Comparison of ENCODE assay signal across 30 cellular contexts in the genomic region with DNA sequence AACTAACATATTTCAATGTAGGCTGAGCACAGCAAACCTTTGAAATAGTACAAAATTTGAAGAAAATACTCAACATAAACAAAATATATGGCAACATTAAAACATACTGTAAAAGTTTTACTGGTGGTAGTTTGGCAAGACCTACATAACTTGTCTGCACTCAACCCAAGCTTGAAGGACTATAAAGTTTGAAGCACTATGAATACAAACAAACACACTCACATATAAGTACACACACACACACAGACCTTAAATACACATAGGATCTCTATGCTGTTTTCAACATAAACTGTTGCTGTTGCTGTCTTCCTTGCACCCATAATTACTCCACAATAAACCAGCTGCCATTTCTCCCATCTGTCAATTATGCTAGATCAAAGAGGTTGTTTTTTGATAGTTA.
"Had no signal": no experiment of that assay in that cellular context is flagged by ENCODE, and none has a peak within 500 bp of the region (broad histone marks: within the 10 kb centered on the region; RNA-seq: fewer than 3 reads in every experiment).

No MANE protein-coding gene starts in this region.

- H3K9me3 Mint-ChIP-seq: activated B cell treated with CpG ODN at 0.5 μM for 24 hours; activated CD8-positive, alpha-beta T cell treated with anti-CD3 and anti-CD28 coated beads for 36 hours; activated naive CD4-positive, alpha-beta T cell treated with anti-CD3 and anti-CD28 coated beads for 36 hours; activated naive CD4-positive, alpha-beta T cell treated with anti-CD3 and anti-CD28 coated beads, Interleukin-2, amount 50 U/mL, for 24 hours; activated naive CD8-positive, alpha-beta T cell treated with anti-CD3 and anti-CD28 coated beads for 36 hours; activated naive CD8-positive, alpha-beta T cell treated with anti-CD3 and anti-CD28 coated beads, Interleukin-2, amount 50 U/mL, for 24 hours; activated T-cell treated with anti-CD3 and anti-CD28 coated beads, Interleukin-2, amount 50 U/mL, for 4 hours; activated T-helper 17 cell treated with anti-CD3 and anti-CD28 coated beads, Interleukin-2, amount 50 U/mL, for 72 hours; brain had no signal

- H3K4me3 ChIP-seq: adrenal gland, ascending aorta, breast epithelium, cardiac muscle cell, colonic mucosa, esophagus squamous epithelium, gastroesophageal sphincter, heart right ventricle had no signal

- H3K27me3 Mint-ChIP-seq: activated B cell treated with CpG ODN at 0.5 μM for 24 hours; activated CD8-positive, alpha-beta T cell treated with anti-CD3 and anti-CD28 coated beads for 36 hours; activated naive CD4-positive, alpha-beta T cell treated with anti-CD3 and anti-CD28 coated beads, Interleukin-2, amount 50 U/mL, for 24 hours; activated naive CD8-positive, alpha-beta T cell treated with anti-CD3 and anti-CD28 coated beads for 36 hours; activated naive CD8-positive, alpha-beta T cell treated with anti-CD3 and anti-CD28 coated beads, Interleukin-2, amount 50 U/mL, for 24 hours; activated T-helper 17 cell treated with anti-CD3 and anti-CD28 coated beads, Interleukin-2, amount 50 U/mL, for 72 hours had no signal

- H3K27me3 ChIP-seq: adrenal gland, ascending aorta, breast epithelium, cardiac muscle cell, colonic mucosa, esophagus squamous epithelium, gastroesophageal sphincter, heart right ventricle had no signal

- DNase-seq: activated B cell treated with CpG ODN at 0.5 μM for 24 hours; activated CD4-positive, alpha-beta T cell treated with anti-CD3 and anti-CD28 coated beads for 48 hours; activated CD4-positive, alpha-beta T cell treated with anti-CD3 and anti-CD28 coated beads, Interleukin-2, amount 50 U/mL, for 1 hour; activated CD4-positive, alpha-beta T cell treated with anti-CD3 and anti-CD28 coated beads, Interleukin-2, amount 50 U/mL, for 48 hours; activated CD8-positive, alpha-beta memory T cell treated with anti-CD3 and anti-CD28 coated beads for 24 hours; activated CD8-positive, alpha-beta T cell treated with anti-CD3 and anti-CD28 coated beads for 36 hours; activated effector memory CD4-positive, alpha-beta T cell treated with anti-CD3 and anti-CD28 coated beads, Interleukin-2, amount 50 U/mL, for 16 hours; activated naive CD4-positive, alpha-beta T cell treated with anti-CD3 and anti-CD28 coated beads for 36 hours; activated naive CD8-positive, alpha-beta T cell treated with anti-CD3 and anti-CD28 coated beads for 36 hours; activated naive CD8-positive, alpha-beta T cell treated with anti-CD3 and anti-CD28 coated beads, Interleukin-2, amount 50 U/mL, for 24 hours; activated T-cell treated with anti-CD3 and anti-CD28 coated beads, Interleukin-2, amount 50 U/mL, for 4 hours; adrenal gland; central memory CD4-positive, alpha-beta T cell; cerebellar nuclear complex; colonic mucosa; effector CD8-positive, alpha-beta T cell; esophagus squamous epithelium; foreskin melanocyte; heart right ventricle; T-helper 2 cell had no signal

- H3K4me3 Mint-ChIP-seq: activated B cell treated with CpG ODN at 0.5 μM for 24 hours; activated CD8-positive, alpha-beta T cell treated with anti-CD3 and anti-CD28 coated beads for 36 hours; activated naive CD4-positive, alpha-beta T cell treated with anti-CD3 and anti-CD28 coated beads for 36 hours; activated naive CD4-positive, alpha-beta T cell treated with anti-CD3 and anti-CD28 coated beads, Interleukin-2, amount 50 U/mL, for 24 hours; activated naive CD8-positive, alpha-beta T cell treated with anti-CD3 and anti-CD28 coated beads for 36 hours; activated naive CD8-positive, alpha-beta T cell treated with anti-CD3 and anti-CD28 coated beads, Interleukin-2, amount 50 U/mL, for 24 hours; activated T-cell treated with anti-CD3 and anti-CD28 coated beads, Interleukin-2, amount 50 U/mL, for 4 hours; activated T-helper 17 cell treated with anti-CD3 and anti-CD28 coated beads, Interleukin-2, amount 50 U/mL, for 72 hours; brain had no signal

- H3K36me3 Mint-ChIP-seq: brain had no signal

- ATAC-seq: activated CD4-positive, CD25-positive, alpha-beta regulatory T cell treated with anti-CD3 and anti-CD28 coated beads, Interleukin-2, amount 50 U/mL, for 24 hours; activated CD8-positive, alpha-beta T cell treated with anti-CD3 and anti-CD28 coated beads for 36 hours; activated naive CD8-positive, alpha-beta T cell treated with anti-CD3 and anti-CD28 coated beads, Interleukin-2, amount 50 U/mL, for 24 hours; activated T-cell treated with anti-CD3 and anti-CD28 coated beads, Interleukin-2, amount 50 U/mL, for 4 hours; activated T-helper 17 cell treated with anti-CD3 and anti-CD28 coated beads, Interleukin-2, amount 50 U/mL, for 72 hours; gastroesophageal sphincter; heart right ventricle had no signal

- H3K27ac ChIP-seq: adrenal gland, ascending aorta, breast epithelium, cardiac muscle cell, colonic mucosa, epithelial cell of prostate, esophagus squamous epithelium, gastroesophageal sphincter, heart right ventricle, VCaP had no signal

- H3K4me1 ChIP-seq: ascending aorta, breast epithelium, colonic mucosa, esophagus squamous epithelium, gastroesophageal sphincter, heart right ventricle had no signal

- H3K4me1 Mint-ChIP-seq: activated B cell treated with CpG ODN at 0.5 μM for 24 hours had no signal

- H3K9me3 ChIP-seq: adrenal gland, ascending aorta, breast epithelium, colonic mucosa, esophagus squamous epithelium, gastroesophageal sphincter, heart right ventricle had no signal

- H3K36me3 ChIP-seq: adrenal gland, ascending aorta, breast epithelium, cardiac muscle cell, colonic mucosa, esophagus squamous epithelium, gastroesophageal sphincter, heart right ventricle had no signal

- H3K27ac Mint-ChIP-seq: activated B cell treated with CpG ODN at 0.5 μM for 24 hours; activated CD8-positive, alpha-beta T cell treated with anti-CD3 and anti-CD28 coated beads for 36 hours; activated naive CD4-positive, alpha-beta T cell treated with anti-CD3 and anti-CD28 coated beads for 36 hours; activated naive CD4-positive, alpha-beta T cell treated with anti-CD3 and anti-CD28 coated beads, Interleukin-2, amount 50 U/mL, for 24 hours; activated naive CD8-positive, alpha-beta T cell treated with anti-CD3 and anti-CD28 coated beads for 36 hours; activated naive CD8-positive, alpha-beta T cell treated with anti-CD3 and anti-CD28 coated beads, Interleukin-2, amount 50 U/mL, for 24 hours; activated T-helper 17 cell treated with anti-CD3 and anti-CD28 coated beads, Interleukin-2, amount 50 U/mL, for 72 hours; brain had no signal
